ENCODE assay signal across 1 cellular context in the genomic region with DNA sequence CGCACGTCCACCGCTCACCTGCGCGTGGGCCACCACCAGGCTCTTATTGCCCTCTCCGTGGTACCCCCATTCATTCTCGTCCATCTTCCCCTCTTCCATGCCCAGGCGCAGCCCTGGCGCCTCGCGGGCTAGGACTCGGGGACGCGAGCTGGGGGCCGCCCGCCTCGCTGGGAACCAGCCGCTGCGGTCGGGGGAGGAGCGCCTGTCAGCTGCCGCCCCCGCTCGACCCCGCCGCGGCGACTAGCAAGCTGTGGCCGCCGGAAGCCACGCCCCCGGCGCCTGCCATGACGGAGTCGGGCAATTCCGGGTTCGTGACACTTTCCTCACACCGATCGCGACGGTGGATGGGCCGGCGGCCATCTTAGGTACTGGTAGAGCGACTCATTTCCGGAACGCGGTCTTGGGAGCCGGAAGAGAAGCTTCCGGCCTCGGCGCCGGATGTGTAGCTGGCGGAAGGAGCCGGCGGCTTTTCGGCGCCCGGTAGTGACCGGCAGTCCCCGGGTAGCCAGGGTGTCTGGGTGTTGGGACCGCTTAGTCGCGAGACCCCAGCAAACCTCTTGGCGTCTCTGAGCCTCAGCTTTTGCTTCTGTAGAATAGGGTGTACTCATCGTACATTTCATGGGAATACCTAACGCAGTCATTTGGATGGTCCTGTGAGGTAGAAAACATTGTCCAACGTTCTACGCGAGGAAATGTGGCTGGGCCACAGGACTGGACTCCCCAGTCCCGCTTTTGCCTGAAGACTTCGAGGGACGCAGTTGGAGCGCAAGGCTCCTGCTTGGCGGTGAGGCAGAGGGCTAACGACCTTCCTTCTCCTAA.
TF ChIP-seq lines count a peak whose summit lies in the region.

A gene with protein sequence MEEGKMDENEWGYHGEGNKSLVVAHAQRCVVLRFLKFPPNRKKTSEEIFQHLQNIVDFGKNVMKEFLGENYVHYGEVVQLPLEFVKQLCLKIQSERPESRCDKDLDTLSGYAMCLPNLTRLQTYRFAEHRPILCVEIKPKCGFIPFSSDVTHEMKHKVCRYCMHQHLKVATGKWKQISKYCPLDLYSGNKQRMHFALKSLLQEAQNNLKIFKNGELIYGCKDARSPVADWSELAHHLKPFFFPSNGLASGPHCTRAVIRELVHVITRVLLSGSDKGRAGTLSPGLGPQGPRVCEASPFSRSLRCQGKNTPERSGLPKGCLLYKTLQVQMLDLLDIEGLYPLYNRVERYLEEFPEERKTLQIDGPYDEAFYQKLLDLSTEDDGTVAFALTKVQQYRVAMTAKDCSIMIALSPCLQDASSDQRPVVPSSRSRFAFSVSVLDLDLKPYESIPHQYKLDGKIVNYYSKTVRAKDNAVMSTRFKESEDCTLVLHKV (minus strand): TSS at position 242 of the 819 bp plus-strand sequence. CDS start 143 bp downstream, at position 99.

TF ChIP-seq in HCT116, 20 proteins besides CTCF, POLR2A, EP300 and RAD21 (continued from another document):
- TF ChIP-seq, protein P1, sequence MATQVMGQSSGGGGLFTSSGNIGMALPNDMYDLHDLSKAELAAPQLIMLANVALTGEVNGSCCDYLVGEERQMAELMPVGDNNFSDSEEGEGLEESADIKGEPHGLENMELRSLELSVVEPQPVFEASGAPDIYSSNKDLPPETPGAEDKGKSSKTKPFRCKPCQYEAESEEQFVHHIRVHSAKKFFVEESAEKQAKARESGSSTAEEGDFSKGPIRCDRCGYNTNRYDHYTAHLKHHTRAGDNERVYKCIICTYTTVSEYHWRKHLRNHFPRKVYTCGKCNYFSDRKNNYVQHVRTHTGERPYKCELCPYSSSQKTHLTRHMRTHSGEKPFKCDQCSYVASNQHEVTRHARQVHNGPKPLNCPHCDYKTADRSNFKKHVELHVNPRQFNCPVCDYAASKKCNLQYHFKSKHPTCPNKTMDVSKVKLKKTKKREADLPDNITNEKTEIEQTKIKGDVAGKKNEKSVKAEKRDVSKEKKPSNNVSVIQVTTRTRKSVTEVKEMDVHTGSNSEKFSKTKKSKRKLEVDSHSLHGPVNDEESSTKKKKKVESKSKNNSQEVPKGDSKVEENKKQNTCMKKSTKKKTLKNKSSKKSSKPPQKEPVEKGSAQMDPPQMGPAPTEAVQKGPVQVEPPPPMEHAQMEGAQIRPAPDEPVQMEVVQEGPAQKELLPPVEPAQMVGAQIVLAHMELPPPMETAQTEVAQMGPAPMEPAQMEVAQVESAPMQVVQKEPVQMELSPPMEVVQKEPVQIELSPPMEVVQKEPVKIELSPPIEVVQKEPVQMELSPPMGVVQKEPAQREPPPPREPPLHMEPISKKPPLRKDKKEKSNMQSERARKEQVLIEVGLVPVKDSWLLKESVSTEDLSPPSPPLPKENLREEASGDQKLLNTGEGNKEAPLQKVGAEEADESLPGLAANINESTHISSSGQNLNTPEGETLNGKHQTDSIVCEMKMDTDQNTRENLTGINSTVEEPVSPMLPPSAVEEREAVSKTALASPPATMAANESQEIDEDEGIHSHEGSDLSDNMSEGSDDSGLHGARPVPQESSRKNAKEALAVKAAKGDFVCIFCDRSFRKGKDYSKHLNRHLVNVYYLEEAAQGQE (IDR thresholded peaks at IDR 0.05; ENCODE audit: low read depth), result no peak
- TF ChIP-seq ZNF274 (IDR thresholded peaks at IDR 0.05; ENCODE audit: low read depth, low read length) (no peak), JUND (IDR thresholded peaks at IDR 0.05) (no peak; the same call in 1 of the 2 replicates), SRF (IDR thresholded peaks at IDR 0.05; ENCODE audit: low read depth) (peak; percentile 82), SIN3A (IDR thresholded peaks at IDR 0.05; ENCODE audit: low read depth) (peak; percentile 84), SP1 (IDR thresholded peaks at IDR 0.05; ENCODE audit: low read depth) (peak; percentile 72), POLR2AphosphoS5 (IDR thresholded peaks at IDR 0.05; ENCODE audit: low read depth, low read length) (peak; percentile 89), ELF1 (IDR thresholded peaks at IDR 0.05; ENCODE audit: borderline replicate concordance, low read depth) (peak; percentile 98), CBX3 (IDR thresholded peaks at IDR 0.05; ENCODE audit: low read depth) (no peak), CEBPB (IDR thresholded peaks at IDR 0.05; ENCODE audit: low read depth) (no peak), YY1 (IDR thresholded peaks at IDR 0.05; ENCODE audit: extremely low read depth, insufficient replicate concordance, low read depth, low read length) (peak; percentile 100), FOSL1 (IDR thresholded peaks at IDR 0.05; ENCODE audit: low read depth) (no peak)
- TF ChIP-seq, protein P2, sequence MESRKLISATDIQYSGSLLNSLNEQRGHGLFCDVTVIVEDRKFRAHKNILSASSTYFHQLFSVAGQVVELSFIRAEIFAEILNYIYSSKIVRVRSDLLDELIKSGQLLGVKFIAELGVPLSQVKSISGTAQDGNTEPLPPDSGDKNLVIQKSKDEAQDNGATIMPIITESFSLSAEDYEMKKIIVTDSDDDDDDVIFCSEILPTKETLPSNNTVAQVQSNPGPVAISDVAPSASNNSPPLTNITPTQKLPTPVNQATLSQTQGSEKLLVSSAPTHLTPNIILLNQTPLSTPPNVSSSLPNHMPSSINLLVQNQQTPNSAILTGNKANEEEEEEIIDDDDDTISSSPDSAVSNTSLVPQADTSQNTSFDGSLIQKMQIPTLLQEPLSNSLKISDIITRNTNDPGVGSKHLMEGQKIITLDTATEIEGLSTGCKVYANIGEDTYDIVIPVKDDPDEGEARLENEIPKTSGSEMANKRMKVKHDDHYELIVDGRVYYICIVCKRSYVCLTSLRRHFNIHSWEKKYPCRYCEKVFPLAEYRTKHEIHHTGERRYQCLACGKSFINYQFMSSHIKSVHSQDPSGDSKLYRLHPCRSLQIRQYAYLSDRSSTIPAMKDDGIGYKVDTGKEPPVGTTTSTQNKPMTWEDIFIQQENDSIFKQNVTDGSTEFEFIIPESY (IDR thresholded peaks at IDR 0.05; ENCODE audit: extremely low read depth, insufficient replicate concordance, low read length), result no peak
